Comparison of ENCODE assay signal across 14 cellular contexts in the genomic region with DNA sequence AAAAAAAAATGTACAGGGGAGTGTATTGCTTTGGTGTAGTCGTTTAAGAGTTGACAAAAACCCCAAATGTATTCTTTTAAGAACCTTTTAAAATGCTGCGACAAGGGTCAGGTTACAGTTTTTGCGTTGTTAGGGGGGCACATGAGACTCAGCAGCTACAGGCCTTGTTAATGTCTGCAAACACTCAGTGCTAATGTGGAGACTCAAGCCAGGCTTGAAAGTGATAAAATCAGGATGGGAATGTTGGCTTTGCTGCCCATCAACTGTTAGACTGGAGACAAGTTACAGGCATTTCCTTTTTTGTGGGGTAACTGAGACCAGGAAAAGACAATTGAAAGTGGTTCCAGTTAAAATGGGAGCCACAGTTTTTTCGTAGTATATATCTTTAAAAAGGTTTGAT.
A peak's percentile ranks its signal among the peaks of the same experiment; 100 is the strongest.
DNase-seq lines count a peak whose midpoint lies in the region; ATAC-seq lines count a peak whose summit lies in the region.
"Had no signal": no experiment of that assay in that cellular context is flagged by ENCODE, and none has a peak within 500 bp of the region (broad histone marks: within the 10 kb centered on the region; RNA-seq: fewer than 3 reads in every experiment).

No MANE protein-coding gene starts in this region.

- peaks cover 74% of the 10 kb centered on the region for H3K4me1 Mint-ChIP-seq in activated CD4-positive, alpha-beta T cell treated with anti-CD3 and anti-CD28 coated beads for 36 hours
- H3K4me1 Mint-ChIP-seq in naive thymus-derived CD8-positive, alpha-beta T cell, result peaks cover 22 to 74% (median 52%) of the 10 kb centered on the region in 4 donors

- no peak for DNase-seq in activated CD4-positive, alpha-beta T cell treated with anti-CD3 and anti-CD28 coated beads for 36 hours
- DNase-seq in activated CD4-positive, alpha-beta T cell treated with anti-CD3 and anti-CD28 coated beads for 4 hours, result no peak
- DNase-seq in NCI-H1105 treated with DMSO at 0.1 percent for 48 hours (lab: John Stamatoyannopoulos, UW) (peak; percentile 91), nucleus accumbens (lab: John Stamatoyannopoulos, UW) (no peak)
- no peak for DNase-seq in activated naive CD4-positive, alpha-beta T cell treated with anti-CD3 and anti-CD28 coated beads, Interleukin-2, amount 50 U/mL, for 72 hours (ENCODE audit: low spot score in 2 of 2)
- DNase-seq in naive thymus-derived CD8-positive, alpha-beta T cell, result no peak
- no peak for DNase-seq in NK-92 treated with Interleukin-12 subunit alpha and Interleukin-12 subunit beta, amount 100 ng/mL, for 24 hours (lab: John Stamatoyannopoulos, UW)
- DNase-seq: activated B cell treated with CpG ODN at 0.5 μM for 24 hours, cerebellar nuclear complex, MM.1S, psoas muscle, Right ventricle myocardium superior had no signal

- POLR2A ChIA-PET in activated CD4-positive, alpha-beta T cell treated with anti-CD3 and anti-CD28 coated beads for 36 hours (lab: Charles Lee), result interaction anchor here (0.7 kb wide), 1 partner anchor 13 kb away, joined by 6 read pairs; no protein-coding TSS in a partner anchor
- POLR2A ChIA-PET in naive thymus-derived CD8-positive, alpha-beta T cell (lab: Charles Lee), result interaction anchor here (0.7 to 2.5 kb wide), 7 partner anchors 8 to 68 kb away, joined by 3 to 9 read pairs (median 4); no protein-coding TSS in a partner anchor

- CTCF ChIA-PET in activated CD4-positive, alpha-beta T cell treated with anti-CD3 and anti-CD28 coated beads for 36 hours (lab: Charles Lee), result interaction anchor here (0.7 to 1.8 kb wide), 4 partner anchors 11 to 280 kb away, joined by 3 to 6 read pairs (median 4); no protein-coding TSS in a partner anchor

- intact Hi-C loops in activated CD4-positive, alpha-beta T cell treated with anti-CD3 and anti-CD28 coated beads for 36 hours (cut with DNase I, micrococcal nuclease), result loop anchor here in 1 of 2 experiments (2.0 kb wide), 2 partner anchors 15 to 55 kb away; no protein-coding TSS in a partner anchor

- no peak for ATAC-seq in activated CD4-positive, alpha-beta T cell treated with anti-CD3 and anti-CD28 coated beads for 36 hours
- no peak for ATAC-seq in activated naive CD4-positive, alpha-beta T cell treated with anti-CD3 and anti-CD28 coated beads, Interleukin-2, amount 50 U/mL, for 72 hours
- no peak for ATAC-seq in naive thymus-derived CD8-positive, alpha-beta T cell
- no peak for ATAC-seq in HG02870 (IDR thresholded peaks at IDR 0.05; ENCODE audit: unreplicated experiment)
- ATAC-seq: esophagus mucosa, psoas muscle had no signal

- H3K9me3 Mint-ChIP-seq in activated CD4-positive, alpha-beta T cell treated with anti-CD3 and anti-CD28 coated beads for 36 hours (ENCODE audit: low read depth), result no peaks in the 10 kb centered on the region
- H3K9me3 Mint-ChIP-seq in activated naive CD4-positive, alpha-beta T cell treated with anti-CD3 and anti-CD28 coated beads, Interleukin-2, amount 50 U/mL, for 72 hours, result no peaks in the 10 kb centered on the region
- H3K9me3 Mint-ChIP-seq in naive thymus-derived CD8-positive, alpha-beta T cell, result no peaks in the 10 kb centered on the region
- H3K9me3 Mint-ChIP-seq: activated B cell treated with CpG ODN at 0.5 μM for 24 hours had no signal

- H3K27me3 Mint-ChIP-seq in activated CD4-positive, alpha-beta T cell treated with anti-CD3 and anti-CD28 coated beads for 36 hours, result no peaks in the 10 kb centered on the region
- no peaks in the 10 kb centered on the region for H3K27me3 Mint-ChIP-seq in naive thymus-derived CD8-positive, alpha-beta T cell
- H3K27me3 Mint-ChIP-seq: activated B cell treated with CpG ODN at 0.5 μM for 24 hours had no signal

- H3K4me3 Mint-ChIP-seq in activated CD4-positive, alpha-beta T cell treated with anti-CD3 and anti-CD28 coated beads for 36 hours, result peak overlapping the region; percentile 56
- H3K4me3 Mint-ChIP-seq in naive thymus-derived CD8-positive, alpha-beta T cell, result peak overlapping the region; percentile 36 to 76 (median 54)
- H3K4me3 Mint-ChIP-seq: activated B cell treated with CpG ODN at 0.5 μM for 24 hours had no signal

- peaks cover 15% of the 10 kb centered on the region for H3K36me3 Mint-ChIP-seq in activated CD4-positive, alpha-beta T cell treated with anti-CD3 and anti-CD28 coated beads for 36 hours (ENCODE audit: low read depth)
- peaks cover 0 to 12% of the 10 kb centered on the region in 2 donors for H3K36me3 Mint-ChIP-seq in activated naive CD4-positive, alpha-beta T cell treated with anti-CD3 and anti-CD28 coated beads, Interleukin-2, amount 50 U/mL, for 72 hours
- H3K36me3 Mint-ChIP-seq in naive thymus-derived CD8-positive, alpha-beta T cell, result peaks cover 2 to 18% (median 4%) of the 10 kb centered on the region in 3 donors

- H3K27ac Mint-ChIP-seq in activated CD4-positive, alpha-beta T cell treated with anti-CD3 and anti-CD28 coated beads for 36 hours, result peak overlapping the region; percentile 91
- peak overlapping the region; percentile 51 to 77 for H3K27ac Mint-ChIP-seq in activated naive CD4-positive, alpha-beta T cell treated with anti-CD3 and anti-CD28 coated beads, Interleukin-2, amount 50 U/mL, for 72 hours
- peak overlapping the region; percentile 78 to 95 (median 91) for H3K27ac Mint-ChIP-seq in naive thymus-derived CD8-positive, alpha-beta T cell
- H3K27ac Mint-ChIP-seq: activated B cell treated with CpG ODN at 0.5 μM for 24 hours had no signal
